Comparison of ENCODE assay signal across 8 cellular contexts in the genomic region with DNA sequence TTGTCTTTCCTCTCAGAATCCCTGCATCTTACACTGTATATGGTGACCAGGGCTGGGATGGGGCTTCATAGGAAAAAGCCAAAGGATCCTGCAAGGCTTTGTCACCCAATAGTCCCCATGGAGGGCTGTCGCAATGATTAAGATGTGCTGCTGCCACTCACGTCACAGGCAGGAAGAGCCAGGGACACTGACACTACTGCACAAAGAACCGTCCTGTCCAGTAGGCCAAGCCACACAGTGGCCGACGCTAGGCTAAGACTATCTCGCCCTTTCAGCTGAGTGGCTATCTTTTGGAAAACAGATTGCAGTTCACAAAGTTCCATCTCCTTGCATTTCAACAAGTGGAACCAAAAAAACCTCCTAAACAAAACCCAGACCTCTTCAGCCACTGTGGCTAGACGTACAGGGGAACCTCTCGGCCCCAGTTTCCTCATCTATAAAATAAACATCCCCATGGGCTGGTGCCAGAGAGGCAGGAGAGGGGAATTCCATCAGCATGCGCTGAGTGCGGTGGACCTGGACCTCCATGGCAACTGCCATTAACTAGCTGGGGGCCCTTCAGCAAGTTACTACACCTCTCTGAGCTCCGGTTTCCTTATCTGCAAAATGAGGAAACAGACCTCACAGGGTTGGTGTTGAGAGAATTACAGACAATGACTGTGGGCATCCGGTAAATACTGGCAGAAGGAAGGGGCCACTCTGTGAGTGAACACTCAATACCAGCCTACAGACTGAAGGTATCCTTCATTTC. TPM values are rescaled to one million over a fixed set of nuclear protein-coding genes. Genes with fewer than 3 reads are reported as not detected.
DNase-seq lines count a peak whose midpoint lies in the region; ATAC-seq, FAIRE-seq and TF ChIP-seq lines count a peak whose summit lies in the region.

No MANE protein-coding gene starts in this region.

- peaks cover 41% of the 10 kb centered on the region for H3K4me1 Mint-ChIP-seq in neural progenitor cell

- 97% methylated on average over 10 of the region's 12 CpGs for WGBS in HepG2 (ENCODE audit: low lambda C conversion rate)

- H3K79me2 ChIP-seq in HepG2 (ENCODE audit: insufficient read depth, low read length) (peaks cover 95% of the 10 kb centered on the region), neural progenitor cell (ENCODE audit: low read depth) (peaks cover 99% of the 10 kb centered on the region)

- TF ChIP-seq EP300 in HepG2 (IDR thresholded peaks at IDR 0.05; ENCODE audit: low read depth in 2 of 2, low read length in 2 of 2) (no peak), HepG2 (CRISPR knock-in tag; IDR thresholded peaks at IDR 0.05; ENCODE audit: borderline replicate concordance) (no peak)

- CTCF ChIA-PET in HepG2 (lab: Yijun Ruan, JAX; ENCODE audit: low intra/inter-chr PET ratio, low total read pairs): no interaction called here

- H3K4me3 ChIP-seq in HepG2 (replicated peaks in 1 of 3; ENCODE audit: insufficient read depth in 1 of 3, low read depth in 2 of 3, low read length in 3 of 3) (no peak overlapping the region), vagina (no peak overlapping the region), neural progenitor cell (no peak overlapping the region)

- H3K27ac Mint-ChIP-seq in neural progenitor cell: no peak overlapping the region

- peaks cover 9% of the 10 kb centered on the region for H3K36me3 Mint-ChIP-seq in neural progenitor cell

- H2AFZ ChIP-seq in HepG2 (ENCODE audit: low read length) (no peak overlapping the region), neural progenitor cell (replicated peaks) (no peak overlapping the region)

- H3K9me3 Mint-ChIP-seq in neural progenitor cell: no peaks in the 10 kb centered on the region

- H3K4me1 ChIP-seq in HepG2 (ENCODE audit: insufficient read depth, low read length): peaks cover 14% of the 10 kb centered on the region
- H3K4me1 ChIP-seq in vagina: peaks cover 97% of the 10 kb centered on the region
- H3K4me1 ChIP-seq in neural progenitor cell: peaks cover 13% of the 10 kb centered on the region

- in situ Hi-C loops in HepG2 (cut with HindIII; ENCODE audit: extremely low pct_ligation_motif_present, low pct_unique_long_range_greater_than_20kb): no loop called here

- ATAC-seq in GM19043 (IDR thresholded peaks at IDR 0.05; ENCODE audit: low read depth, unreplicated experiment): peak; percentile 27
- ATAC-seq in HG03520 (IDR thresholded peaks at IDR 0.05; ENCODE audit: unreplicated experiment): peak; percentile 37
- no peak for ATAC-seq in HepG2

- H3K36me3 ChIP-seq in HepG2 (replicated peaks in 1 of 2; ENCODE audit: control insufficient read depth in 1 of 2, insufficient read depth in 2 of 2, low read length in 2 of 2): peaks cover 7 to 41% of the 10 kb centered on the region in 2 experiments; a peak in 4 of 5 replicates
- H3K36me3 ChIP-seq in vagina: peaks cover 0 to 4% of the 10 kb centered on the region in 2 donors
- no peaks in the 10 kb centered on the region for H3K36me3 ChIP-seq in neural progenitor cell

- H3F3A ChIP-seq in neural progenitor cell (ENCODE audit: low read depth): no peaks in the 10 kb centered on the region

- H3K9me3 ChIP-seq in HepG2 (ENCODE audit: low read length) (no peaks in the 10 kb centered on the region), vagina (no peaks in the 10 kb centered on the region), neural progenitor cell (ENCODE audit: low read depth) (no peaks in the 10 kb centered on the region)

- FAIRE-seq in HepG2 (lab: Jason Lieb, UNC): no peak

- no TSS peak for BruUV-seq in HepG2 (replicated peaks; lab: Mats Ljungman, UMichigan)

- no peak overlapping the region for H3K4me3 Mint-ChIP-seq in neural progenitor cell

- TF ChIP-seq POLR2A in HepG2 (IDR thresholded peaks at IDR 0.05; ENCODE audit: insufficient read depth in 1 of 2, low read depth in 2 of 2, low read length in 2 of 2) (no peak), vagina (IDR thresholded peaks at IDR 0.05) (no peak)

- TF ChIP-seq CTCF in HepG2 (CRISPR knock-in tag; IDR thresholded peaks at IDR 0.05) (no peak), vagina (IDR thresholded peaks at IDR 0.05) (no peak), neural progenitor cell (IDR thresholded peaks at IDR 0.05) (no peak)

- intact Hi-C loops in HepG2 (cut with micrococcal nuclease; ENCODE audit: unreplicated experiment) (no loop called here), vagina (cut with DNase I) (no loop called here)

- H3K27me3 Mint-ChIP-seq in neural progenitor cell (ENCODE audit: insufficient read depth, low read depth): peaks cover 2% of the 10 kb centered on the region

- H3K27ac ChIP-seq in HepG2 (ENCODE audit: extremely low read length, insufficient read depth, low read length): no peak overlapping the region
- peak overlapping the region; percentile 66 for H3K27ac ChIP-seq in vagina
- H3K27ac ChIP-seq in neural progenitor cell: no peak overlapping the region

- H3K4me2 ChIP-seq in HepG2 (ENCODE audit: low read depth, low read length) (no peak overlapping the region), neural progenitor cell (no peak overlapping the region)

- no peak for TF ChIP-seq RAD21 in HepG2 (CRISPR knock-in tag; IDR thresholded peaks at IDR 0.05)

- peaks cover 64% of the 10 kb centered on the region for H4K20me1 ChIP-seq in HepG2 (ENCODE audit: insufficient read depth, low read length)
- H4K20me1 ChIP-seq in neural progenitor cell (ENCODE audit: low read depth): peaks cover 96% of the 10 kb centered on the region

- DNase-seq in activated effector memory CD4-positive, alpha-beta T cell treated with Interleukin-2 at 50 U/mL for 16 hours: peak; percentile 27
- DNase-seq in HepG2 (ENCODE audit: low spot score) (no peak), vagina (ENCODE audit: extremely low spot score in 2 of 2) (no peak), D341Med (ENCODE audit: low spot score) (no peak), neural progenitor cell (ENCODE audit: low spot score) (no peak)
- no peak for DNase-seq in activated CD4-positive, CD25-positive, alpha-beta regulatory T cell (lab: John Stamatoyannopoulos, UW)

- H3K27me3 ChIP-seq in HepG2 (ENCODE audit: control insufficient read depth in 1 of 2, insufficient read depth in 2 of 2, low read length in 2 of 2): no peaks in the 10 kb centered on the region
- no peaks in the 10 kb centered on the region for H3K27me3 ChIP-seq in vagina
- no peaks in the 10 kb centered on the region for H3K27me3 ChIP-seq in neural progenitor cell

- H3K9ac ChIP-seq in HepG2 (ENCODE audit: insufficient read depth, low read depth, low read length) (no peak overlapping the region), neural progenitor cell (no peak overlapping the region)

- POLR2A ChIA-PET in HepG2 (lab: Yijun Ruan, JAX): no interaction called here

TF ChIP-seq in HepG2, 621 proteins besides CTCF, POLR2A, EP300 and RAD21:
- TF ChIP-seq ZNF30 (CRISPR knock-in tag; IDR thresholded peaks at IDR 0.05) (no peak), HOXA3 (CRISPR knock-in tag; IDR thresholded peaks at IDR 0.05) (no peak), ISL2 (CRISPR knock-in tag; IDR thresholded peaks at IDR 0.05) (no peak), ZNF768 (CRISPR knock-in tag; IDR thresholded peaks at IDR 0.05) (0 out of 2 replicates have a peak, but pooled peaks have one; percentile 20), SAP130 (CRISPR knock-in tag; IDR thresholded peaks at IDR 0.05; ENCODE audit: low read depth) (no peak)
TF ChIP-seq in HepG2: peak in this region for 1.

RNA-seq across cellular contexts. Expression of gene CAPZB, which starts 8.7 kb away (rescaled TPM):
- total RNA-seq in HepG2 (2016; rRNA removed; fragmentation: Illumina TruSeq; extraction: Trizol) (58.9 and 84.1 TPM in 2 replicates), vagina (152 TPM), neural progenitor cell (ENCODE audit: low replicate concordance) (134 and 198 TPM in 2 replicates)
- 24.5 and 25.6 TPM in 2 replicates for total RNA-seq in HepG2 (2016; cell fraction: cytosol; rRNA removed; fragmentation: Illumina TruSeq; extraction: Trizol; ENCODE audit: low read depth)
- 61.9 and 68.4 TPM in 2 replicates for total RNA-seq in HepG2 (2016; cell fraction: insoluble cytoplasmic fraction; rRNA removed; fragmentation: Illumina TruSeq; extraction: Trizol)
- total RNA-seq in HepG2 (2016; cell fraction: membrane; rRNA removed; fragmentation: Illumina TruSeq; extraction: Trizol): 41.5 and 44.2 TPM in 2 replicates
- total RNA-seq in HepG2 (2016; cell fraction: nucleus; rRNA removed; fragmentation: Illumina TruSeq; extraction: Trizol): 33.6 and 37.1 TPM in 2 replicates
- polyA plus RNA-seq in HepG2 (2011; rRNA removed): 68.8 and 76.9 TPM in 2 replicates
- 107 and 113 TPM in 2 replicates for polyA plus RNA-seq in HepG2 (2011; cell fraction: cytosol; rRNA removed)
- polyA plus RNA-seq in HepG2 (2011; cell fraction: nucleus; rRNA removed): 34.6 and 35.9 TPM in 2 replicates
- polyA plus RNA-seq in HepG2 (2012): 142 and 153 TPM in 2 replicates
- polyA plus RNA-seq in HepG2 (2016; cell fraction: cytosol; fragmentation: Illumina TruSeq; extraction: Trizol; ENCODE audit: low read depth): 87.3 and 97.7 TPM in 2 replicates
- polyA plus RNA-seq in HepG2 (2016; cell fraction: insoluble cytoplasmic fraction; fragmentation: Illumina TruSeq; extraction: Trizol; ENCODE audit: low read depth): 211 and 248 TPM in 2 replicates
- polyA plus RNA-seq in HepG2 (2016; cell fraction: membrane; fragmentation: Illumina TruSeq; extraction: Trizol; ENCODE audit: low read depth): 103 and 116 TPM in 2 replicates
- 131 and 139 TPM in 2 replicates for polyA plus RNA-seq in HepG2 (2016; cell fraction: nucleus; fragmentation: Illumina TruSeq; extraction: Trizol; ENCODE audit: insufficient read depth, low read depth)
- 37.1 and 54.9 TPM in 2 replicates for polyA minus RNA-seq in HepG2 (2011; rRNA and poly(A)+ RNA removed; ENCODE audit: low replicate concordance)
- polyA minus RNA-seq in HepG2 (2011; cell fraction: cytosol; rRNA and poly(A)+ RNA removed): 49.6 and 56.8 TPM in 2 replicates
- polyA minus RNA-seq in HepG2 (2011; cell fraction: nucleus; rRNA and poly(A)+ RNA removed): 19.3 and 21.5 TPM in 2 replicates
